14 cellular contexts compared by ENCODE assay signal in genomic region chr12:3740840-3741239, GRCh38. TPM values are rescaled to one million over a fixed set of nuclear protein-coding genes. Genes with fewer than 3 reads are reported as not detected.
DNase-seq lines count a peak whose midpoint lies in the region; ATAC-seq lines count a peak whose summit lies in the region.
"Had no signal": no experiment of that assay in that cellular context is flagged by ENCODE, and none has a peak within 500 bp of the region (broad histone marks: within the 10 kb centered on the region; RNA-seq: fewer than 3 reads in every experiment).

No MANE protein-coding gene starts in this region.

- peak overlapping the region; percentile 10 for H3K27ac Mint-ChIP-seq in activated T-helper 17 cell treated with anti-CD3 and anti-CD28 coated beads, Interleukin-2, amount 50 U/mL, for 72 hours
- H3K27ac Mint-ChIP-seq in stimulated activated effector memory CD8-positive, alpha-beta T cell treated with anti-CD3 and anti-CD28 coated beads, Interleukin-12 subunit alpha, Interleukin-12 subunit beta, amount 100 ng/mL, for 72 hours = peak overlapping the region; percentile 93
- H3K27ac Mint-ChIP-seq in activated naive CD8-positive, alpha-beta T cell treated with anti-CD3 and anti-CD28 coated beads, Interleukin-2, amount 50 U/mL, for 24 hours = no peak overlapping the region
- H3K27ac Mint-ChIP-seq: CD4-positive, alpha-beta T cell; H9 had no signal

- peaks cover 72% of the 10 kb centered on the region for H3K36me3 Mint-ChIP-seq in activated T-helper 17 cell treated with anti-CD3 and anti-CD28 coated beads, Interleukin-2, amount 50 U/mL, for 72 hours (ENCODE audit: low read depth)
- peaks cover 68% of the 10 kb centered on the region for H3K36me3 Mint-ChIP-seq in stimulated activated effector memory CD8-positive, alpha-beta T cell treated with anti-CD3 and anti-CD28 coated beads, Interleukin-12 subunit alpha, Interleukin-12 subunit beta, amount 100 ng/mL, for 72 hours
- H3K36me3 Mint-ChIP-seq in activated naive CD8-positive, alpha-beta T cell treated with anti-CD3 and anti-CD28 coated beads, Interleukin-2, amount 50 U/mL, for 24 hours (ENCODE audit: low read depth) = peaks cover 33% of the 10 kb centered on the region

- peak; percentile 24 for DNase-seq in islet precursor cell
- no peak for DNase-seq in stimulated activated effector memory CD8-positive, alpha-beta T cell treated with anti-CD3 and anti-CD28 coated beads, Interleukin-12 subunit alpha, Interleukin-12 subunit beta, amount 100 ng/mL, for 72 hours (ENCODE audit: low spot score in 2 of 2)
- no peak for DNase-seq in activated naive CD8-positive, alpha-beta T cell treated with anti-CD3 and anti-CD28 coated beads, Interleukin-2, amount 50 U/mL, for 24 hours
- DNase-seq in MG63 = no peak
- DNase-seq in superior temporal gyrus (ENCODE audit: extremely low spot score) = no peak
- DNase-seq: ACHN; BE2C; C1 segment of cervical spinal cord; Caco-2; CD4-positive, alpha-beta T cell; DMS79; GDM1; H9 had no signal

- H3K4me3 ChIP-seq in MG63 = no peak overlapping the region

- no peaks in the 10 kb centered on the region for H3K27me3 ChIP-seq in MG63

- H3K9me3 ChIP-seq in MG63 = no peaks in the 10 kb centered on the region
- H3K9me3 ChIP-seq: BE2C, Caco-2 had no signal

- peaks cover 20% of the 10 kb centered on the region for H3K4me1 Mint-ChIP-seq in activated T-helper 17 cell treated with anti-CD3 and anti-CD28 coated beads, Interleukin-2, amount 50 U/mL, for 72 hours
- H3K4me1 Mint-ChIP-seq in stimulated activated effector memory CD8-positive, alpha-beta T cell treated with anti-CD3 and anti-CD28 coated beads, Interleukin-12 subunit alpha, Interleukin-12 subunit beta, amount 100 ng/mL, for 72 hours = peaks cover 57% of the 10 kb centered on the region
- peaks cover 31% of the 10 kb centered on the region for H3K4me1 Mint-ChIP-seq in activated naive CD8-positive, alpha-beta T cell treated with anti-CD3 and anti-CD28 coated beads, Interleukin-2, amount 50 U/mL, for 24 hours
- H3K4me1 Mint-ChIP-seq: H9 had no signal

- H3K36me3 ChIP-seq in MG63 = 0 out of 2 replicates have a peak, but pooled peaks cover 2% of the 10 kb centered on the region
- H3K36me3 ChIP-seq: BE2C had no signal

- no peaks in the 10 kb centered on the region for H3K9me3 Mint-ChIP-seq in activated T-helper 17 cell treated with anti-CD3 and anti-CD28 coated beads, Interleukin-2, amount 50 U/mL, for 72 hours
- H3K9me3 Mint-ChIP-seq in stimulated activated effector memory CD8-positive, alpha-beta T cell treated with anti-CD3 and anti-CD28 coated beads, Interleukin-12 subunit alpha, Interleukin-12 subunit beta, amount 100 ng/mL, for 72 hours = no peaks in the 10 kb centered on the region
- H3K9me3 Mint-ChIP-seq in activated naive CD8-positive, alpha-beta T cell treated with anti-CD3 and anti-CD28 coated beads, Interleukin-2, amount 50 U/mL, for 24 hours = no peaks in the 10 kb centered on the region
- H3K9me3 Mint-ChIP-seq: CD4-positive, alpha-beta T cell had no signal

- no peak for ATAC-seq in activated T-helper 17 cell treated with anti-CD3 and anti-CD28 coated beads, Interleukin-2, amount 50 U/mL, for 72 hours (replicated peaks)
- ATAC-seq in stimulated activated effector memory CD8-positive, alpha-beta T cell treated with anti-CD3 and anti-CD28 coated beads, Interleukin-12 subunit alpha, Interleukin-12 subunit beta, amount 100 ng/mL, for 72 hours = no peak
- no peak for ATAC-seq in activated naive CD8-positive, alpha-beta T cell treated with anti-CD3 and anti-CD28 coated beads, Interleukin-2, amount 50 U/mL, for 24 hours

- H3K27me3 Mint-ChIP-seq in activated T-helper 17 cell treated with anti-CD3 and anti-CD28 coated beads, Interleukin-2, amount 50 U/mL, for 72 hours = no peaks in the 10 kb centered on the region
- H3K27me3 Mint-ChIP-seq in activated naive CD8-positive, alpha-beta T cell treated with anti-CD3 and anti-CD28 coated beads, Interleukin-2, amount 50 U/mL, for 24 hours = no peaks in the 10 kb centered on the region
- H3K27me3 Mint-ChIP-seq: CD4-positive, alpha-beta T cell had no signal

- H3K4me3 Mint-ChIP-seq in activated T-helper 17 cell treated with anti-CD3 and anti-CD28 coated beads, Interleukin-2, amount 50 U/mL, for 72 hours = no peak overlapping the region
- H3K4me3 Mint-ChIP-seq in stimulated activated effector memory CD8-positive, alpha-beta T cell treated with anti-CD3 and anti-CD28 coated beads, Interleukin-12 subunit alpha, Interleukin-12 subunit beta, amount 100 ng/mL, for 72 hours = no peak overlapping the region
- H3K4me3 Mint-ChIP-seq in activated naive CD8-positive, alpha-beta T cell treated with anti-CD3 and anti-CD28 coated beads, Interleukin-2, amount 50 U/mL, for 24 hours = no peak overlapping the region
- H3K4me3 Mint-ChIP-seq: CD4-positive, alpha-beta T cell; H9 had no signal

RNA-seq across cellular contexts. Expression of gene CRACR2A, which starts 12.1 kb away (rescaled TPM):
- total RNA-seq in activated T-helper 17 cell treated with anti-CD3 and anti-CD28 coated beads, Interleukin-2, amount 50 U/mL, for 72 hours = 10 to 100 TPM; 39.4 to 46.3 TPM
- total RNA-seq in MG63 (2014; rRNA removed; shearing (Covaris generic); ENCODE audit: low replicate concordance) = 9.5 and 13.8 TPM in 2 replicates
